ENCODE assay signal across 18 cellular contexts in genomic region chr7:97003262-97004236, GRCh38. TPM values are rescaled to one million over a fixed set of nuclear protein-coding genes. Genes with fewer than 3 reads are reported as not detected.
DNase-seq lines count a peak whose midpoint lies in the region; ATAC-seq and TF ChIP-seq lines count a peak whose summit lies in the region.
"Had no signal": no experiment of that assay in that cellular context is flagged by ENCODE, and none has a peak within 500 bp of the region (broad histone marks: within the 10 kb centered on the region; RNA-seq: fewer than 3 reads in every experiment).

No MANE protein-coding gene starts in this region.

- peaks cover 5 to 31% (median 24%) of the 10 kb centered on the region in 9 donors for H3K4me1 ChIP-seq in heart right ventricle

- CTCF ChIA-PET in T-cell (lab: Charles Lee): interaction anchor here in 1 of 2 donors (0.6 kb wide), 1 partner anchor 64 kb away, joined by 3 read pairs; no protein-coding TSS in a partner anchor

- DNase-seq in NCI-H2107 treated with DMSO at 0.1 percent for 48 hours (lab: John Stamatoyannopoulos, UW; ENCODE audit: unreplicated experiment) (peak; percentile 85), NCI-H2107 (lab: John Stamatoyannopoulos, UW) (no peak), H7 (peak; percentile 71), sciatic nerve (ENCODE audit: low spot score) (no peak), T-cell (no peak), heart right ventricle (no peak)
- DNase-seq: colonic mucosa; NCI-H446; nephron progenitor cell; sigmoid colon; stimulated activated CD4-positive, alpha-beta T cell treated with anti-CD3 and anti-CD28 coated beads, Interleukin-4, amount 100 ng/mL, for 1 hour; tibial artery had no signal

- H3K27ac ChIP-seq in heart right ventricle: no peak overlapping the region
- H3K27ac ChIP-seq: colonic mucosa, sigmoid colon, tibial artery had no signal

- intact Hi-C loops in sciatic nerve (cut with DNase I) (no loop called here), heart right ventricle (cut with DNase I) (no loop called here)

- H3K4me3 ChIP-seq in H7 (ENCODE audit: insufficient read depth, low read depth, low read length): no peak overlapping the region
- no peak overlapping the region for H3K4me3 ChIP-seq in heart right ventricle
- H3K4me3 ChIP-seq: colonic mucosa, sigmoid colon, tibial artery had no signal

- H3K4me3 Mint-ChIP-seq in brain (peak overlapping the region; percentile 0 to 90 (median 86)), nephron (peak overlapping the region; percentile 9 to 46 (median 34)), T-cell (peak overlapping the region in 1 of 3 donors; percentile 81)
- H3K4me3 Mint-ChIP-seq: nephron progenitor cell had no signal

- ATAC-seq in sciatic nerve: no peak
- ATAC-seq in T-cell (replicated peaks in 1 of 4): no peak
- ATAC-seq in heart right ventricle: no peak
- ATAC-seq: Panc1 had no signal

- 3 to 6% methylated on average over 48 of the region's 48 CpGs for WGBS in heart right ventricle, 2 donors

- H3K27me3 Mint-ChIP-seq in brain (peaks cover 98% of the 10 kb centered on the region), nephron (ENCODE audit: low read depth) (peaks cover 100% of the 10 kb centered on the region), T-cell (peaks cover 69 to 84% of the 10 kb centered on the region in 2 donors)

- TF ChIP-seq CTCF in brain (conservative IDR thresholded peaks at IDR 0.05) (no peak), nephron (IDR thresholded peaks at IDR 0.05; ENCODE audit: unreplicated experiment in 3 of 3) (no peak), heart right ventricle (IDR thresholded peaks at IDR 0.05) (no peak)

- POLR2A ChIA-PET in T-cell (lab: Charles Lee): no interaction called here

- H3K27ac Mint-ChIP-seq in brain (peak overlapping the region in 2 of 5 experiments; percentile 87 to 96), nephron (no peak overlapping the region), T-cell (no peak overlapping the region)
- H3K27ac Mint-ChIP-seq: CD14-positive monocyte, nephron progenitor cell had no signal

- peaks cover 0 to 22% (median 7%) of the 10 kb centered on the region in 5 experiments for H3K9me3 Mint-ChIP-seq in brain
- H3K9me3 Mint-ChIP-seq in nephron: no peaks in the 10 kb centered on the region
- no peaks in the 10 kb centered on the region for H3K9me3 Mint-ChIP-seq in T-cell

- peaks cover 91% of the 10 kb centered on the region for H3K27me3 ChIP-seq in H7 (ENCODE audit: control insufficient read depth, insufficient read depth, low read length)
- H3K27me3 ChIP-seq in heart right ventricle: peaks cover 61 to 100% (median 100%) of the 10 kb centered on the region in 7 donors

- no peaks in the 10 kb centered on the region for H3K9me3 ChIP-seq in heart right ventricle
- H3K9me3 ChIP-seq: colonic mucosa, sigmoid colon, tibial artery had no signal

- H3K4me1 Mint-ChIP-seq in brain (peaks cover 31% of the 10 kb centered on the region), nephron (peaks cover 5% of the 10 kb centered on the region), T-cell (peaks cover 17 to 26% (median 22%) of the 10 kb centered on the region in 3 donors)

- no peaks in the 10 kb centered on the region for H3K36me3 ChIP-seq in H7 (replicated peaks; ENCODE audit: control insufficient read depth, insufficient read depth, low read length)
- H3K36me3 ChIP-seq in heart right ventricle: no peaks in the 10 kb centered on the region
- H3K36me3 ChIP-seq: colonic mucosa, sigmoid colon, tibial artery had no signal

- H3K36me3 Mint-ChIP-seq in brain (peaks cover 51% of the 10 kb centered on the region), nephron (ENCODE audit: low read depth) (no peaks in the 10 kb centered on the region), T-cell (no peaks in the 10 kb centered on the region)

RNA-seq across cellular contexts. Expression of gene DLX6, which starts 1.8 kb away (rescaled TPM):
- not detected in 2 replicates for total RNA-seq in H7 (2014; rRNA removed; shearing (Covaris generic))
- polyA plus RNA-seq in brain (ENCODE audit: insufficient read depth, low read depth, low replicate concordance) (5.5 TPM), heart right ventricle (not detected)
- total RNA-seq in sciatic nerve (not detected), T-cell (not detected), heart right ventricle (not detected)
- total RNA-seq: colonic mucosa, G401 had no signal
- polyA plus RNA-seq: CD14-positive monocyte, fibroblast of lung had no signal

RNA-seq across cellular contexts. Expression of gene DLX5, which starts 21.1 kb away (rescaled TPM):
- not detected in 2 replicates for total RNA-seq in H7 (2014; rRNA removed; shearing (Covaris generic))
- polyA plus RNA-seq in brain (ENCODE audit: insufficient read depth, low read depth, low replicate concordance): 8.8 TPM
- total RNA-seq in sciatic nerve: 0.49 TPM
- not detected for total RNA-seq in T-cell
- not detected for total RNA-seq in heart right ventricle
- under 1 TPM in 1 of 2 donors, not detected in 1; 0.09 TPM for polyA plus RNA-seq in heart right ventricle
- total RNA-seq: colonic mucosa, G401 had no signal
- polyA plus RNA-seq: CD14-positive monocyte had no signal

Comparison
In these comparisons a context has a peak if more than half of its experiments do, and no peak if none do; other contexts are left out.
1. DNase-seq: peak in NCI-H2107 treated with DMSO at 0.1 percent for 48 hours (single experiment) and H7 (single experiment); none in NCI-H2107 (single experiment), sciatic nerve (single experiment), T-cell (0 of 34) and heart right ventricle (0 of 2).